Comparison of ENCODE assay signal across 15 cellular contexts in the genomic region with DNA sequence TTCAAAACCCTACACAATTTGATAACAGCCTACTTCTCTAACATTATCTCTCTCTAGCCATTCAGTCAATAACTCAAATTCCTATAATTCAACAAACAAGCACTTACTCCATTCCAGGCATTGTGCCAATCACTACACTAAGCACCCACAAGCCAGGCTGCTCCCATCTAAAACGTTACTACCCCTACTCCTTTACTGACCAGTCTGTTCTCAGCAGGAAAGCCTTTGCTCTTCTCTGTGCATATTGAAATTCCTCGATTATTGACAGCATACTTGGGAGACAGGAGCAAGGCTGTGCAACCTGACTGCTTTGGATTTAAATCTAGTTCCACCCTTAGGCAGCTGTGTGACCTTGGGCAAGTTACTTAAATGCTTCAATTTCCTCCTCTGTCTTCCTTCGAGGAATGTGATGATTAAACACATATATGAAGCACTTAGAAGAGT.
DNase-seq lines count a peak whose midpoint lies in the region; ATAC-seq, FAIRE-seq and TF ChIP-seq lines count a peak whose summit lies in the region.
"Had no signal": no experiment of that assay in that cellular context is flagged by ENCODE, and none has a peak within 500 bp of the region (broad histone marks: within the 10 kb centered on the region; RNA-seq: fewer than 3 reads in every experiment).

No MANE protein-coding gene starts in this region.

- peaks cover 19% of the 10 kb centered on the region for H3K4me1 Mint-ChIP-seq in Calu3 (ENCODE audit: low read depth, unreplicated experiment)

- H3K9me2 ChIP-seq in MM.1S (replicated peaks; ENCODE audit: insufficient read depth, low read length) = no peaks in the 10 kb centered on the region

- H3K9ac ChIP-seq in kidney (ENCODE audit: low read length in 2 of 2) = no peak overlapping the region
- no peak overlapping the region for H3K9ac ChIP-seq in MM.1S (ENCODE audit: low read length)

- TF ChIP-seq CTCF in Calu3 (IDR thresholded peaks at IDR 0.05; ENCODE audit: unreplicated experiment) (no peak), kidney (IDR thresholded peaks at IDR 0.05; ENCODE audit: borderline replicate concordance, extremely low read depth, insufficient read depth) (no peak), MM.1S (IDR thresholded peaks at IDR 0.05; ENCODE audit: low read length) (no peak)

- H3K9me3 ChIP-seq in kidney (ENCODE audit: control insufficient read depth in 1 of 2, low read length in 2 of 2) (no peaks in the 10 kb centered on the region), MM.1S (replicated peaks; ENCODE audit: insufficient read depth, low read length) (no peaks in the 10 kb centered on the region)
- H3K9me3 ChIP-seq: sigmoid colon had no signal

- intact Hi-C loops in Calu3 (cut with micrococcal nuclease; ENCODE audit: unreplicated experiment) (loop anchor here (10.0 kb wide), 1 partner anchor 181 kb away; a partner anchor contains a TSS), kidney (cut with DNase I) (no loop called here)

- no peaks in the 10 kb centered on the region for H3K9me3 Mint-ChIP-seq in Calu3 (ENCODE audit: low read depth, unreplicated experiment)
- H3K9me3 Mint-ChIP-seq: IgD-negative memory B cell had no signal

- BruUV-seq in Calu3 (replicated peaks; lab: Mats Ljungman, UMichigan) = no TSS peak

- H2AFZ ChIP-seq in MM.1S (ENCODE audit: low read length) = no peak overlapping the region

- CTCF ChIA-PET in Calu3 (lab: Charles Lee) = no interaction called here

- H3K36me3 ChIP-seq in kidney (ENCODE audit: control insufficient read depth in 1 of 2, insufficient read depth in 2 of 2, low read length in 2 of 2) (no peaks in the 10 kb centered on the region), MM.1S (replicated peaks; ENCODE audit: insufficient read depth, low read length) (no peaks in the 10 kb centered on the region)
- H3K36me3 ChIP-seq: sigmoid colon had no signal

- H3K36me3 Mint-ChIP-seq in Calu3 (ENCODE audit: insufficient read depth, unreplicated experiment) = no peaks in the 10 kb centered on the region
- H3K36me3 Mint-ChIP-seq: IgD-negative memory B cell had no signal

- DNase-seq in Calu3 (peak; percentile 20), M059J (ENCODE audit: low read depth) (peak; percentile 80), T1000 (lab: John Stamatoyannopoulos, UW) (peak; percentile 20), glomerular endothelial cell (ENCODE audit: extremely low read depth, low read depth, low spot score) (peak; percentile 29), kidney (no peak), left lobe of liver (ENCODE audit: low spot score) (no peak), MM.1S (no peak), globus pallidus (ENCODE audit: low spot score) (no peak)
- DNase-seq: activated T-cell treated with anti-CD3 and anti-CD28 coated beads for 4 hours; islet precursor cell; sigmoid colon; stimulated activated naive CD4-positive, alpha-beta T cell treated with Interleukin-2 at 50 U/mL for 16 hours had no signal

- H3K4me3 ChIP-seq in kidney (ENCODE audit: low read length in 2 of 2) (no peak overlapping the region), MM.1S (ENCODE audit: low read length) (no peak overlapping the region)
- H3K4me3 ChIP-seq: coronary artery, sigmoid colon, SK-N-MC had no signal

- no peak overlapping the region for H3K4me2 ChIP-seq in MM.1S (ENCODE audit: low read depth, low read length)

- no peak overlapping the region for H3K27ac Mint-ChIP-seq in Calu3 (ENCODE audit: unreplicated experiment)
- H3K27ac Mint-ChIP-seq: IgD-negative memory B cell had no signal

- FAIRE-seq in kidney (lab: Jason Lieb, UNC) = no peak

- H3K27ac ChIP-seq in kidney (ENCODE audit: low read depth in 2 of 2, low read length in 2 of 2) (no peak overlapping the region), MM.1S (ENCODE audit: low read length) (no peak overlapping the region)
- H3K27ac ChIP-seq: coronary artery, sigmoid colon, SK-N-MC had no signal

- H3K79me2 ChIP-seq in MM.1S (ENCODE audit: low read length) = no peaks in the 10 kb centered on the region

- no peaks in the 10 kb centered on the region for H3K27me3 Mint-ChIP-seq in Calu3 (ENCODE audit: unreplicated experiment)

- H3K4me1 ChIP-seq in kidney (ENCODE audit: control insufficient read depth in 1 of 2, insufficient read depth in 1 of 2, low read depth in 1 of 2, low read length in 2 of 2) (no peaks in the 10 kb centered on the region), MM.1S (ENCODE audit: low read length) (no peaks in the 10 kb centered on the region)

- H3K4me3 Mint-ChIP-seq in Calu3 (ENCODE audit: low read depth, unreplicated experiment) = no peak overlapping the region
- H3K4me3 Mint-ChIP-seq: IgD-negative memory B cell had no signal

- H3F3A ChIP-seq in MM.1S (ENCODE audit: insufficient read depth, low read length) = no peaks in the 10 kb centered on the region

- H4K20me1 ChIP-seq in MM.1S (ENCODE audit: insufficient read depth, low read length) = no peaks in the 10 kb centered on the region

- H3K27me3 ChIP-seq in MM.1S (replicated peaks; ENCODE audit: insufficient read depth, low read length) = no peaks in the 10 kb centered on the region
- H3K27me3 ChIP-seq: sigmoid colon had no signal

- no peak for ATAC-seq in left lobe of liver

Comparison
In these comparisons a context has a peak if more than half of its experiments do, and no peak if none do; other contexts are left out.
1. DNase-seq: peak in Calu3 (single experiment), M059J (single experiment), T1000 (single experiment) and glomerular endothelial cell (single experiment); none in kidney (single experiment), left lobe of liver (single experiment), MM.1S (single experiment) and globus pallidus (single experiment).